ENCODE assay signal across 22 cellular contexts in genomic region chr7:30635798-30636197, GRCh38. TPM values are rescaled to one million over a fixed set of nuclear protein-coding genes. Genes with fewer than 3 reads are reported as not detected.
"Had no signal": no experiment of that assay in that cellular context is flagged by ENCODE, and none has a peak within 500 bp of the region (broad histone marks: within the 10 kb centered on the region; RNA-seq: fewer than 3 reads in every experiment).

No MANE protein-coding gene starts in this region.

- H3K4me3 ChIP-seq: adrenal gland, ovary, smooth muscle cell, stomach had no signal

- H3K27me3 ChIP-seq: adrenal gland, ovary, stomach had no signal

- H3K27ac Mint-ChIP-seq: activated B cell treated with CpG ODN at 0.5 μM for 24 hours; activated CD4-positive, alpha-beta T cell treated with anti-CD3 and anti-CD28 coated beads, Interleukin-2, amount 10 ng/mL, durations not matched to agents 24 days and 14 days; activated T-cell treated with anti-CD3 and anti-CD28 coated beads, Interleukin-2, amount 50 U/mL, for 72 hours; naive thymus-derived CD4-positive, alpha-beta T cell; T-helper 2 cell treated with Interferon-gamma antibody and Interleukin-4, amounts not matched to agents 5 μg/mL and 100 μg/mL, for 36 hours; type B pancreatic cell had no signal

- H3K9me3 ChIP-seq: adrenal gland, ovary, stomach had no signal

- H3K4me2 ChIP-seq: smooth muscle cell had no signal

- H3K27me3 Mint-ChIP-seq: activated B cell treated with CpG ODN at 0.5 μM for 24 hours; activated CD4-positive, alpha-beta T cell treated with anti-CD3 and anti-CD28 coated beads, Interleukin-2, amount 10 ng/mL, durations not matched to agents 24 days and 14 days; naive thymus-derived CD4-positive, alpha-beta T cell; type B pancreatic cell had no signal

- H3K27ac ChIP-seq: adrenal gland, ovary, stomach had no signal

- ATAC-seq: activated naive CD4-positive, alpha-beta T cell treated with anti-CD3 and anti-CD28 coated beads, Interleukin-2, amount 50 U/mL, for 72 hours; naive thymus-derived CD4-positive, alpha-beta T cell; sciatic nerve; stimulated activated effector memory CD8-positive, alpha-beta T cell treated with anti-CD3 and anti-CD28 coated beads, Interleukin-12 subunit alpha, Interleukin-12 subunit beta, amount 100 ng/mL, for 72 hours had no signal

- H3K4me1 ChIP-seq: adrenal gland, stomach had no signal

- H3K4me3 Mint-ChIP-seq: activated B cell treated with CpG ODN at 0.5 μM for 24 hours; activated CD4-positive, alpha-beta T cell treated with anti-CD3 and anti-CD28 coated beads, Interleukin-2, amount 10 ng/mL, durations not matched to agents 24 days and 14 days; activated T-cell treated with anti-CD3 and anti-CD28 coated beads, Interleukin-2, amount 50 U/mL, for 72 hours; naive thymus-derived CD4-positive, alpha-beta T cell; stimulated activated effector memory CD8-positive, alpha-beta T cell treated with anti-CD3 and anti-CD28 coated beads, Interleukin-12 subunit alpha, Interleukin-12 subunit beta, amount 100 ng/mL, for 72 hours; T-helper 2 cell treated with Interferon-gamma antibody and Interleukin-4, amounts not matched to agents 5 μg/mL and 100 μg/mL, for 36 hours; type B pancreatic cell had no signal

- H3K9me3 Mint-ChIP-seq: activated B cell treated with CpG ODN at 0.5 μM for 24 hours; activated CD4-positive, alpha-beta T cell treated with anti-CD3 and anti-CD28 coated beads, Interleukin-2, amount 10 ng/mL, durations not matched to agents 24 days and 14 days; activated naive CD4-positive, alpha-beta T cell treated with anti-CD3 and anti-CD28 coated beads, Interleukin-2, amount 50 U/mL, for 72 hours; activated T-cell treated with anti-CD3 and anti-CD28 coated beads, Interleukin-2, amount 50 U/mL, for 72 hours; naive thymus-derived CD4-positive, alpha-beta T cell; stimulated activated effector memory CD8-positive, alpha-beta T cell treated with anti-CD3 and anti-CD28 coated beads, Interleukin-12 subunit alpha, Interleukin-12 subunit beta, amount 100 ng/mL, for 72 hours; T-helper 2 cell treated with Interferon-gamma antibody and Interleukin-4, amounts not matched to agents 5 μg/mL and 100 μg/mL, for 36 hours; type B pancreatic cell had no signal

- DNase-seq: activated B cell treated with CpG ODN at 0.5 μM for 24 hours; activated CD4-positive, alpha-beta T cell treated with anti-CD3 and anti-CD28 coated beads, Interleukin-2, amount 10 ng/mL, durations not matched to agents 24 days and 14 days; activated CD8-positive, alpha-beta memory T cell treated with anti-CD3 and anti-CD28 coated beads for 24 hours; activated CD8-positive, alpha-beta memory T cell treated with anti-CD3 and anti-CD28 coated beads, Interleukin-2, amount 50 U/mL, for 48 hours; activated effector memory CD4-positive, alpha-beta T cell treated with anti-CD3 and anti-CD28 coated beads, Interleukin-2, amount 50 U/mL, for 16 hours; activated T-cell treated with anti-CD3 and anti-CD28 coated beads, Interleukin-2, amount 50 U/mL, for 72 hours; adrenal gland; effector CD4-positive, alpha-beta T cell; mesendoderm; naive thymus-derived CD4-positive, alpha-beta T cell; ovary; stimulated activated CD4-positive, alpha-beta T cell treated with anti-CD3 and anti-CD28 coated beads, Interleukin-4, amount 100 ng/mL, for 24 hours; stomach had no signal

- FAIRE-seq: astrocyte had no signal

- H3K36me3 ChIP-seq: ovary had no signal

- H3K4me1 Mint-ChIP-seq: activated B cell treated with CpG ODN at 0.5 μM for 24 hours; stimulated activated effector memory CD8-positive, alpha-beta T cell treated with anti-CD3 and anti-CD28 coated beads, Interleukin-12 subunit alpha, Interleukin-12 subunit beta, amount 100 ng/mL, for 72 hours had no signal

RNA-seq across cellular contexts. Expression of gene CRHR2, which starts 46.5 kb away (rescaled TPM):
- total RNA-seq: activated B cell treated with CpG ODN at 0.5 μM for 24 hours; activated CD4-positive, alpha-beta T cell treated with anti-CD3 and anti-CD28 coated beads, Interleukin-2, amount 10 ng/mL, durations not matched to agents 24 days and 14 days; activated naive CD4-positive, alpha-beta T cell treated with anti-CD3 and anti-CD28 coated beads, Interleukin-2, amount 50 U/mL, for 72 hours; activated T-cell treated with anti-CD3 and anti-CD28 coated beads, Interleukin-2, amount 50 U/mL, for 72 hours; astrocyte; liver; naive thymus-derived CD4-positive, alpha-beta T cell; pulmonary artery endothelial cell; smooth muscle cell; stomach had no signal
- polyA plus RNA-seq: liver; naive thymus-derived CD4-positive, alpha-beta T cell; stomach had no signal
